In the genomic region with DNA sequence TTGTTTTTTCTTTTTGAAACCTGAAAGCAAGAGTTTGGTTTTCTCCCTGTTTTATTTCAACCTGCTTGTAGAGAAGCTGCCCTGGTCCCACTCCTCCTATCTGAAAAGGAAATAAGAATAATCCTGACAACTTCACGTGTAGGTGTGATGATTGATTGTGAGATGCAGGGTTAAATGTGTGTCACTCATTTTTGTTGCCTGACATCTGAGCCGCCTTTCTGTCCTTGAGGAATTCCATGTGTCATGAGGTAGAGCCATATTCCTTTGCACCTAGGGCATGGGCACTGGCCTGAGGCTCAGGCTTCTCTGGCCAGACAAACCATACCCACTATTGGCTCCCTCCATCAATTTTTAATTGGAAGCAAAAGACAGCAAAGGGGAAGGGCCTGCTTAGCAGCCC, we compare ENCODE assay signal across 26 cellular contexts.
"Had no signal": no experiment of that assay in that cellular context is flagged by ENCODE, and none has a peak within 500 bp of the region (broad histone marks: within the 10 kb centered on the region; RNA-seq: fewer than 3 reads in every experiment).

No MANE protein-coding gene starts in this region.

- H3K4me1 Mint-ChIP-seq: stimulated activated memory B cell treated with anti-CD40 and anti-IgM and Interleukin-4, amounts not matched to agents 10 μg/mL and 1 μg/mL and 100 μg/mL, for 72 hours; stimulated activated naive B cell treated with anti-CD40 and anti-IgM and Interleukin-4, amounts not matched to agents 10 μg/mL and 1 μg/mL and 100 μg/mL, for 72 hours; stimulated activated naive CD8-positive, alpha-beta T cell treated with anti-CD3 and anti-CD28 coated beads, Interleukin-15, amount 100 ng/mL, for 72 hours had no signal

- H3K27me3 Mint-ChIP-seq: stimulated activated naive CD8-positive, alpha-beta T cell treated with anti-CD3 and anti-CD28 coated beads, Interleukin-15, Interleukin-2, amounts not matched to agents 100 ng/mL and 50 ng/mL, for 24 hours had no signal

- H3K27me3 ChIP-seq: stomach, testis, thyroid gland, tibial nerve, transverse colon, upper lobe of left lung, upper lobe of right lung, uterus, vagina had no signal

- H3K4me1 ChIP-seq: stomach, suprapubic skin, testis, thyroid gland, tibial artery, tibial nerve, transverse colon, upper lobe of left lung, upper lobe of right lung, uterus, vagina had no signal

- H3K27ac Mint-ChIP-seq: stimulated activated effector memory CD8-positive, alpha-beta T cell treated with anti-CD3 and anti-CD28 coated beads, Interleukin-12 subunit alpha, Interleukin-12 subunit beta, amount 100 ng/mL, for 72 hours; stimulated activated memory B cell treated with anti-CD40 and anti-IgM and Interleukin-4, amounts not matched to agents 10 μg/mL and 1 μg/mL and 100 μg/mL, for 72 hours; stimulated activated naive B cell treated with anti-CD40 and anti-IgM and Interleukin-4, amounts not matched to agents 10 μg/mL and 1 μg/mL and 100 μg/mL, for 72 hours; stimulated activated naive CD8-positive, alpha-beta T cell treated with anti-CD3 and anti-CD28 coated beads, Interleukin-15, amount 100 ng/mL, for 72 hours had no signal

- ATAC-seq: stimulated activated effector memory CD8-positive, alpha-beta T cell treated with anti-CD3 and anti-CD28 coated beads, Interleukin-12 subunit alpha, Interleukin-12 subunit beta, amount 100 ng/mL, for 72 hours; stimulated activated memory B cell treated with anti-CD40 and anti-IgM and Interleukin-4, amounts not matched to agents 10 μg/mL and 1 μg/mL and 100 μg/mL, for 72 hours; stimulated activated naive B cell treated with anti-CD40 and anti-IgM and Interleukin-4, amounts not matched to agents 10 μg/mL and 1 μg/mL and 100 μg/mL, for 72 hours; stimulated activated naive CD8-positive, alpha-beta T cell treated with anti-CD3 and anti-CD28 coated beads, Interleukin-15, amount 100 ng/mL, for 72 hours; stimulated activated naive CD8-positive, alpha-beta T cell treated with anti-CD3 and anti-CD28 coated beads, Interleukin-15, Interleukin-2, amounts not matched to agents 100 U/mL and 50 U/mL, for 24 hours; upper lobe of right lung had no signal

- H3K36me3 ChIP-seq: stomach, suprapubic skin, thoracic aorta, thyroid gland, tibial artery, tibial nerve, transverse colon, upper lobe of left lung, upper lobe of right lung, uterus, vagina had no signal

- DNase-seq: stimulated activated CD4-positive, alpha-beta T cell treated with anti-CD3 and anti-CD28 coated beads, Interleukin-2, amount 100 ng/mL, for 48 hours; stimulated activated CD4-positive, alpha-beta T cell treated with anti-CD3 and anti-CD28 coated beads, Interleukin-4, amount 100 ng/mL, for 1 hour; stimulated activated CD4-positive, alpha-beta T cell treated with anti-CD3 and anti-CD28 coated beads, Interleukin-4, amount 100 ng/mL, for 24 hours; stimulated activated CD4-positive, alpha-beta T cell treated with anti-CD3 and anti-CD28 coated beads, Interleukin-4, amount 100 ng/mL, for 4 hours; stimulated activated CD8-positive, alpha-beta memory T cell treated with anti-CD3 and anti-CD28 coated beads, Interleukin-4, amount 100 ng/mL, for 48 hours; stimulated activated naive B cell treated with anti-CD40 and anti-IgM and Interleukin-4, amounts not matched to agents 10 μg/mL and 1 μg/mL and 100 μg/mL, for 72 hours; stimulated activated naive CD4-positive, alpha-beta T cell; stimulated activated naive CD4-positive, alpha-beta T cell treated with Interleukin-2 at 50 U/mL for 16 hours; stimulated activated naive CD8-positive, alpha-beta T cell treated with anti-CD3 and anti-CD28 coated beads, Interleukin-15, amount 100 ng/mL, for 72 hours; stimulated activated naive CD8-positive, alpha-beta T cell treated with anti-CD3 and anti-CD28 coated beads, Interleukin-15, Interleukin-2, amounts not matched to agents 100 U/mL and 50 U/mL, for 24 hours; stomach; substantia nigra; testis; thyroid gland; tibial artery; transverse colon; upper lobe of left lung; upper lobe of right lung; uterus had no signal

- H3K4me3 ChIP-seq: stomach, suprapubic skin, testis, thoracic aorta, thyroid gland, tibial artery, tibial nerve, transverse colon, upper lobe of left lung, upper lobe of right lung, uterus, vagina had no signal

- H3K27ac ChIP-seq: stomach, suprapubic skin, testis, thoracic aorta, thyroid gland, tibial artery, tibial nerve, transverse colon, upper lobe of left lung, upper lobe of right lung, uterus, vagina had no signal

- H3K9me3 Mint-ChIP-seq: stimulated activated effector memory CD8-positive, alpha-beta T cell treated with anti-CD3 and anti-CD28 coated beads, Interleukin-12 subunit alpha, Interleukin-12 subunit beta, amount 100 ng/mL, for 72 hours; stimulated activated naive CD8-positive, alpha-beta T cell treated with anti-CD3 and anti-CD28 coated beads, Interleukin-15, amount 100 ng/mL, for 72 hours; stimulated activated naive CD8-positive, alpha-beta T cell treated with anti-CD3 and anti-CD28 coated beads, Interleukin-15, Interleukin-2, amounts not matched to agents 100 ng/mL and 50 ng/mL, for 24 hours had no signal

- H3K4me3 Mint-ChIP-seq: stimulated activated effector memory CD8-positive, alpha-beta T cell treated with anti-CD3 and anti-CD28 coated beads, Interleukin-12 subunit alpha, Interleukin-12 subunit beta, amount 100 ng/mL, for 72 hours; stimulated activated memory B cell treated with anti-CD40 and anti-IgM and Interleukin-4, amounts not matched to agents 10 μg/mL and 1 μg/mL and 100 μg/mL, for 72 hours; stimulated activated naive B cell treated with anti-CD40 and anti-IgM and Interleukin-4, amounts not matched to agents 10 μg/mL and 1 μg/mL and 100 μg/mL, for 72 hours; stimulated activated naive CD8-positive, alpha-beta T cell treated with anti-CD3 and anti-CD28 coated beads, Interleukin-15, amount 100 ng/mL, for 72 hours; stimulated activated naive CD8-positive, alpha-beta T cell treated with anti-CD3 and anti-CD28 coated beads, Interleukin-15, Interleukin-2, amounts not matched to agents 100 ng/mL and 50 ng/mL, for 24 hours had no signal

- H3K9me3 ChIP-seq: suprapubic skin, testis, thoracic aorta, thyroid gland, tibial artery, transverse colon, upper lobe of left lung, upper lobe of right lung, uterus, vagina had no signal

- H3K36me3 Mint-ChIP-seq: stimulated activated effector memory CD8-positive, alpha-beta T cell treated with anti-CD3 and anti-CD28 coated beads, Interleukin-12 subunit alpha, Interleukin-12 subunit beta, amount 100 ng/mL, for 72 hours had no signal
